17 cellular contexts compared by ENCODE assay signal in the genomic region with DNA sequence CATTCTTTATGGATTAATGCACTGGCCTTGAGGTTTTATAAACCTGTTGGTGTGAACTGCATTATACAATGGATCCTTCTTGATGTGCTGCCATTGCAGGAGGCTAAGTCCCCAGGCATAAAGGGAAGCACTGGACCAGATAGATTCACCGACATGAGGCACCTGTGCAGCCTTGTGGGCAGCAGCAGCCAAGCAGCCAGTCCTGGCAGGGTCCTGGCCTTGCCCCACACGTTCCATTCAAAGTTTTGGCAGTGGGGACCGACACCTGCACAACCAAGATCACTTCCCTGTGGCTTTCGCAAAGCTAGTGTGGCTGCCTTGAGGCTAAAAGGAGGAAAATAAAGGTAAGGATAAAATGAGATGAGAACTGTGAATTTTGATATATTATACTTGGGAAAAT. TPM values are rescaled to one million over a fixed set of nuclear protein-coding genes. Genes with fewer than 3 reads are reported as not detected.
DNase-seq lines count a peak whose midpoint lies in the region; ATAC-seq lines count a peak whose summit lies in the region.
"Had no signal": no experiment of that assay in that cellular context is flagged by ENCODE, and none has a peak within 500 bp of the region (broad histone marks: within the 10 kb centered on the region; RNA-seq: fewer than 3 reads in every experiment).

No MANE protein-coding gene starts in this region.

- ATAC-seq in T-helper 17 cell (no peak), HG02970 (IDR thresholded peaks at IDR 0.05; ENCODE audit: low FRiP score, unreplicated experiment) (no peak)
- ATAC-seq: HCT116, HepG2 had no signal

- H3K27me3 Mint-ChIP-seq in T-helper 17 cell = no peaks in the 10 kb centered on the region
- H3K27me3 Mint-ChIP-seq: CD4-positive, CD25-positive, alpha-beta regulatory T cell had no signal

- DNase-seq in G401 (ENCODE audit: low spot score) (peak; percentile 82), T-helper 17 cell (no peak), cerebellum (ENCODE audit: low spot score) (peak; percentile 65), retina (no peak), NCI-H748 (lab: John Stamatoyannopoulos, UW; ENCODE audit: unreplicated experiment) (no peak)
- DNase-seq: BE2C; Caco-2; CD4-positive, CD25-positive, alpha-beta regulatory T cell; DMS153; DMS79; GF-D8; GOT3; H7; HFFc6 had no signal

- in situ Hi-C loops in G401 (cut with HindIII; ENCODE audit: low sequenced_read_pairs) = no loop called here

- no peaks in the 10 kb centered on the region for H3K9me3 ChIP-seq in T-helper 17 cell (ENCODE audit: control insufficient read depth, low read length, poor library complexity, severe bottlenecking)
- H3K9me3 ChIP-seq: BE2C, Caco-2 had no signal

- H3K4me3 Mint-ChIP-seq in T-helper 17 cell = no peak overlapping the region
- H3K4me3 Mint-ChIP-seq: CD4-positive, CD25-positive, alpha-beta regulatory T cell; HFFc6 had no signal

- peaks cover 25% of the 10 kb centered on the region for H3K4me1 Mint-ChIP-seq in T-helper 17 cell

- H3K36me3 Mint-ChIP-seq in T-helper 17 cell (ENCODE audit: low read depth) = peaks cover 16% of the 10 kb centered on the region

- H3K27ac Mint-ChIP-seq in T-helper 17 cell = peak overlapping the region; percentile 45
- H3K27ac Mint-ChIP-seq: HFFc6 had no signal

RNA-seq across cellular contexts. Expression of a gene that starts 53.1 kb away (rescaled TPM):
- 0.07 TPM in 1 of 2 replicates, not detected in the other for total RNA-seq in G401 (2014; rRNA removed; shearing (Covaris generic))
- 10 to 100 TPM; 25.6 to 30.2 TPM for total RNA-seq in T-helper 17 cell
- total RNA-seq in cerebellum = 0.09 TPM
- total RNA-seq: Caco-2, H7, HepG2 had no signal

Comparison
In these comparisons a context has a peak if more than half of its experiments do, and no peak if none do; other contexts are left out.
1. DNase-seq: peak in G401 (single experiment) and cerebellum (single experiment); none in T-helper 17 cell (0 of 3), retina (single experiment) and NCI-H748 (single experiment).
2. RNA of a gene that starts 53.1 kb away (total RNA-seq): 25.6 to 30.2 TPM in T-helper 17 cell; 0.09 TPM in cerebellum (single experiment) and 0.07 TPM in G401; every median in the first group is over 10 times any median in the second.